Comparison of ENCODE assay signal across 8 cellular contexts in the genomic region with DNA sequence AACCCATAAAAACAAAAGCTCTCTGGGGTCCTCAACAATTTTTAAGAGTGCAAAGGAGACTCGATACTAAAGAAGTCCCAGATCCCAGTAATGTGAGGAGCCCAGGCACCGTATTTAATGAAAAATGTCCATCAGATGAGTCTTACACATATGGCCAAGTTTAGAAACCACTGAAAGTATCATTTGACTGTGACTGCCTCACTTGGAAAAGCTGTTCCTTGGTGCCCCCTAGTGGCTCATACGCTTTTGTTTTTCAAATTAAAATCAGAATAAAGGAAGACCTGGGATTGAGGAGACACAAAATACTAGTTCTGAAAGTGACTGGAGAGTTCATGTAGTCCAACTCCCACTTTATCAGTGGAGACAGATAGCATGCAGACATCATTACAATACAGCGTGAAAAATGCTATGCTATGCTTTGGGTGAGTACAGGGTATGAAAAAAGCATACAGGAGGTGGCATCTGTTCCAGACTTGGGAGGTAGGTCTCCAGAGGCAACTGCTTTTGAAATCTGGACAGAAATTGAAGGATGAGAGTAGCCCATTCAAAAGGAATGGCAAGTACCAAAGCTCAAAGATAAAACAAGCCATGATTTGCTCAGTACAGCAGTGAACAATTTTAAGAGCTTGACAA. TPM values are rescaled to one million over a fixed set of nuclear protein-coding genes. Genes with fewer than 3 reads are reported as not detected.
DNase-seq lines count a peak whose midpoint lies in the region; ATAC-seq and TF ChIP-seq lines count a peak whose summit lies in the region.

No MANE protein-coding gene starts in this region.

- H4K20me1 ChIP-seq in GM23338 (replicated peaks; ENCODE audit: insufficient read depth) (no peaks in the 10 kb centered on the region), PC-3 (ENCODE audit: low read length) (no peaks in the 10 kb centered on the region), osteoblast (ENCODE audit: insufficient read depth, low read length) (no peaks in the 10 kb centered on the region)

- H3K4me1 ChIP-seq in GM23338 (ENCODE audit: insufficient read depth) (no peaks in the 10 kb centered on the region), PC-3 (ENCODE audit: insufficient read depth, low read length) (no peaks in the 10 kb centered on the region), osteoblast (ENCODE audit: insufficient read depth, low read length) (no peaks in the 10 kb centered on the region), upper lobe of right lung (no peaks in the 10 kb centered on the region)

- no peaks in the 10 kb centered on the region for H3K27me3 Mint-ChIP-seq in GM23338 (ENCODE audit: insufficient read depth, low read depth, poor library complexity)
- no peaks in the 10 kb centered on the region for H3K27me3 Mint-ChIP-seq in activated T-cell treated with anti-CD3 and anti-CD28 coated beads, Interleukin-2, amount 50 U/mL, for 24 hours

- H3K27ac ChIP-seq in GM23338 (ENCODE audit: low read depth) (no peak overlapping the region), PC-3 (ENCODE audit: low read length) (no peak overlapping the region), osteoblast (ENCODE audit: low read depth, low read length) (no peak overlapping the region), upper lobe of right lung (no peak overlapping the region)

- H3K79me2 ChIP-seq in GM23338 (replicated peaks; ENCODE audit: insufficient read depth) (no peaks in the 10 kb centered on the region), PC-3 (ENCODE audit: low read length) (no peaks in the 10 kb centered on the region), osteoblast (ENCODE audit: insufficient read depth, low read length) (no peaks in the 10 kb centered on the region)

- H2AFZ ChIP-seq in GM23338 (no peak overlapping the region), PC-3 (ENCODE audit: low read length) (no peak overlapping the region), osteoblast (ENCODE audit: low read length) (no peak overlapping the region)

- H3K9ac ChIP-seq in PC-3 (ENCODE audit: low read length): no peak overlapping the region

- H3K9me3 ChIP-seq in PC-3 (ENCODE audit: low read length) (no peaks in the 10 kb centered on the region), osteoblast (ENCODE audit: low read depth, low read length) (no peaks in the 10 kb centered on the region), upper lobe of right lung (no peaks in the 10 kb centered on the region)

- ATAC-seq in GM23338: no peak
- ATAC-seq in PC-3: peak; percentile 77
- peak; percentile 76 for ATAC-seq in upper lobe of right lung

- H3K4me3 Mint-ChIP-seq in GM23338: no peak overlapping the region
- H3K4me3 Mint-ChIP-seq in activated T-cell treated with anti-CD3 and anti-CD28 coated beads, Interleukin-2, amount 50 U/mL, for 24 hours: no peak overlapping the region

- H3K4me3 ChIP-seq in GM23338 (no peak overlapping the region), PC-3 (ENCODE audit: low read length) (no peak overlapping the region), osteoblast (ENCODE audit: insufficient read depth, low read length) (no peak overlapping the region), upper lobe of right lung (no peak overlapping the region)

- TF ChIP-seq CTCF in GM23338 (conservative IDR thresholded peaks at IDR 0.05; ENCODE audit: low read depth in 2 of 2) (peak; percentile 73 to 82), PC-3 (conservative IDR thresholded peaks at IDR 0.05; ENCODE audit: low read depth, low read length) (peak; percentile 91), osteoblast (IDR thresholded peaks at IDR 0.05; ENCODE audit: extremely low read depth, low read depth, low read length) (peak; percentile 82), upper lobe of right lung (IDR thresholded peaks at IDR 0.05) (peak; percentile 73)

- POLR2A ChIA-PET in PC-3 (lab: Charles Lee; ENCODE audit: unreplicated experiment): no interaction called here

- CTCF ChIA-PET in PC-3 (lab: Charles Lee): interaction anchor here (0.6 to 0.8 kb wide), 3 partner anchors 33 to 221 kb away, joined by 3 to 4 read pairs (median 3); no protein-coding TSS in a partner anchor

- H3K9me3 Mint-ChIP-seq in GM23338: no peaks in the 10 kb centered on the region
- no peaks in the 10 kb centered on the region for H3K9me3 Mint-ChIP-seq in activated T-cell treated with anti-CD3 and anti-CD28 coated beads, Interleukin-2, amount 50 U/mL, for 24 hours

- no peaks in the 10 kb centered on the region for H3K27me3 ChIP-seq in GM23338 (ENCODE audit: insufficient read depth)
- no peaks in the 10 kb centered on the region for H3K27me3 ChIP-seq in PC-3 (ENCODE audit: low read length)
- no peaks in the 10 kb centered on the region for H3K27me3 ChIP-seq in osteoblast (ENCODE audit: insufficient read depth, low read length)
- H3K27me3 ChIP-seq in upper lobe of right lung: no peaks in the 10 kb centered on the region

- H3K4me2 ChIP-seq in GM23338: no peak overlapping the region
- H3K4me2 ChIP-seq in PC-3 (ENCODE audit: low read length): no peak overlapping the region
- H3K4me2 ChIP-seq in osteoblast (ENCODE audit: insufficient read depth, low read length): no peak overlapping the region

- H3K9me2 ChIP-seq in GM23338 (ENCODE audit: insufficient read depth) (no peaks in the 10 kb centered on the region), PC-3 (replicated peaks; ENCODE audit: low read length) (no peaks in the 10 kb centered on the region)

- H3K36me3 ChIP-seq in GM23338 (ENCODE audit: insufficient read depth) (no peaks in the 10 kb centered on the region; the same call in 1 of the 2 replicates), PC-3 (ENCODE audit: low read depth, low read length) (peaks cover 28% of the 10 kb centered on the region), osteoblast (ENCODE audit: insufficient read depth, low read length) (peaks cover 14% of the 10 kb centered on the region), upper lobe of right lung (peaks cover 66% of the 10 kb centered on the region)

- H3K36me3 Mint-ChIP-seq in GM23338 (ENCODE audit: low read depth): peaks cover 16% of the 10 kb centered on the region; the same call in 2 of the 3 replicates
- H3K36me3 Mint-ChIP-seq in activated T-cell treated with anti-CD3 and anti-CD28 coated beads, Interleukin-2, amount 50 U/mL, for 24 hours (ENCODE audit: low read depth): peaks cover 72% of the 10 kb centered on the region

- H3F3A ChIP-seq in GM23338 (replicated peaks; ENCODE audit: low read depth) (no peaks in the 10 kb centered on the region), PC-3 (ENCODE audit: low read length, unreplicated experiment) (no peaks in the 10 kb centered on the region)

- H3K27ac Mint-ChIP-seq in GM23338: no peak overlapping the region
- no peak overlapping the region for H3K27ac Mint-ChIP-seq in activated T-cell treated with anti-CD3 and anti-CD28 coated beads, Interleukin-2, amount 50 U/mL, for 24 hours

- intact Hi-C loops in PC-3 (cut with micrococcal nuclease): loop anchor here (1.0 to 2.0 kb wide), 6 partner anchors 56 to 383 kb away; a partner anchor contains a TSS
- intact Hi-C loops in upper lobe of right lung (cut with DNase I): no loop called here

- no TSS peak for BruUV-seq in PC-3 (replicated peaks; lab: Mats Ljungman, UMichigan)

- no peaks in the 10 kb centered on the region for H3K4me1 Mint-ChIP-seq in GM23338
- peaks cover 8% of the 10 kb centered on the region for H3K4me1 Mint-ChIP-seq in activated T-cell treated with anti-CD3 and anti-CD28 coated beads, Interleukin-2, amount 50 U/mL, for 24 hours (ENCODE audit: low read depth)

- DNase-seq in GF-D8 (lab: John Stamatoyannopoulos, UW) (peak; percentile 10), GM23338 (ENCODE audit: low spot score) (peak; percentile 84), Kasumi-1 (lab: John Stamatoyannopoulos, UW) (peak; percentile 85 to 89), PC-3 (peak; percentile 89), fibroblast of peridontal ligament (ENCODE audit: extremely low read depth) (peak; percentile 96), osteoblast (ENCODE audit: insufficient read length, low spot score, missing footprints) (peak; percentile 75), upper lobe of right lung (no peak)
- DNase-seq in activated T-cell treated with anti-CD3 and anti-CD28 coated beads, Interleukin-2, amount 50 U/mL, for 24 hours: peak; percentile 32

TF ChIP-seq in GM23338, 12 proteins besides CTCF, POLR2A, EP300 and RAD21 (continues in another document):
- TF ChIP-seq NANOG (IDR thresholded peaks at IDR 0.05; ENCODE audit: borderline replicate concordance) (no peak), POLR2AphosphoS5 (IDR thresholded peaks at IDR 0.05; ENCODE audit: low read depth) (no peak), ZNF114 (CRISPR knock-in tag; IDR thresholded peaks at IDR 0.05) (no peak), EZH2 (IDR thresholded peaks at IDR 0.05; ENCODE audit: low read depth, unreplicated experiment) (no peak), CREB1 (CRISPR knock-in tag; IDR thresholded peaks at IDR 0.05; ENCODE audit: low read depth) (no peak), STAT1 (IDR thresholded peaks at IDR 0.05; ENCODE audit: unreplicated experiment) (no peak), ZNF331 (CRISPR knock-in tag; IDR thresholded peaks at IDR 0.05; ENCODE audit: low read depth) (no peak), JUNB (IDR thresholded peaks at IDR 0.05; ENCODE audit: unreplicated experiment) (no peak)
- TF ChIP-seq, protein P1, sequence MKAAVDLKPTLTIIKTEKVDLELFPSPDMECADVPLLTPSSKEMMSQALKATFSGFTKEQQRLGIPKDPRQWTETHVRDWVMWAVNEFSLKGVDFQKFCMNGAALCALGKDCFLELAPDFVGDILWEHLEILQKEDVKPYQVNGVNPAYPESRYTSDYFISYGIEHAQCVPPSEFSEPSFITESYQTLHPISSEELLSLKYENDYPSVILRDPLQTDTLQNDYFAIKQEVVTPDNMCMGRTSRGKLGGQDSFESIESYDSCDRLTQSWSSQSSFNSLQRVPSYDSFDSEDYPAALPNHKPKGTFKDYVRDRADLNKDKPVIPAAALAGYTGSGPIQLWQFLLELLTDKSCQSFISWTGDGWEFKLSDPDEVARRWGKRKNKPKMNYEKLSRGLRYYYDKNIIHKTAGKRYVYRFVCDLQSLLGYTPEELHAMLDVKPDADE (IDR thresholded peaks at IDR 0.05): no peak

RNA-seq across cellular contexts. Expression of a gene that starts 33.8 kb away (rescaled TPM):
- total RNA-seq in GM23338 (2014; rRNA removed; shearing (Covaris generic)): 24.5 and 28.0 TPM in 2 replicates
- 10.2 and 10.7 TPM in 2 replicates for polyA plus RNA-seq in GM23338 (2016; fragmentation: Nextera tagmentation; extraction: Ambion mirVana)
- total RNA-seq in PC-3 (2014; rRNA removed): 17.7 and 20.7 TPM in 2 replicates
- 26.8 and 30.1 TPM in 2 replicates for total RNA-seq in osteoblast
- 32.4 TPM for total RNA-seq in upper lobe of right lung

RNA-seq across cellular contexts. Expression of a gene that starts 33.9 kb away (rescaled TPM):
- total RNA-seq in GM23338 (2014; rRNA removed; shearing (Covaris generic)): 38.7 and 48.0 TPM in 2 replicates
- polyA plus RNA-seq in GM23338 (2016; fragmentation: Nextera tagmentation; extraction: Ambion mirVana): 20.7 and 26.2 TPM in 2 replicates
- total RNA-seq in PC-3 (2014; rRNA removed): 38.2 and 57.8 TPM in 2 replicates
- total RNA-seq in osteoblast: 9.1 and 11.2 TPM in 2 replicates
- 16.8 TPM for total RNA-seq in upper lobe of right lung
